Comparison of ENCODE assay signal across 8 cellular contexts in the genomic region with DNA sequence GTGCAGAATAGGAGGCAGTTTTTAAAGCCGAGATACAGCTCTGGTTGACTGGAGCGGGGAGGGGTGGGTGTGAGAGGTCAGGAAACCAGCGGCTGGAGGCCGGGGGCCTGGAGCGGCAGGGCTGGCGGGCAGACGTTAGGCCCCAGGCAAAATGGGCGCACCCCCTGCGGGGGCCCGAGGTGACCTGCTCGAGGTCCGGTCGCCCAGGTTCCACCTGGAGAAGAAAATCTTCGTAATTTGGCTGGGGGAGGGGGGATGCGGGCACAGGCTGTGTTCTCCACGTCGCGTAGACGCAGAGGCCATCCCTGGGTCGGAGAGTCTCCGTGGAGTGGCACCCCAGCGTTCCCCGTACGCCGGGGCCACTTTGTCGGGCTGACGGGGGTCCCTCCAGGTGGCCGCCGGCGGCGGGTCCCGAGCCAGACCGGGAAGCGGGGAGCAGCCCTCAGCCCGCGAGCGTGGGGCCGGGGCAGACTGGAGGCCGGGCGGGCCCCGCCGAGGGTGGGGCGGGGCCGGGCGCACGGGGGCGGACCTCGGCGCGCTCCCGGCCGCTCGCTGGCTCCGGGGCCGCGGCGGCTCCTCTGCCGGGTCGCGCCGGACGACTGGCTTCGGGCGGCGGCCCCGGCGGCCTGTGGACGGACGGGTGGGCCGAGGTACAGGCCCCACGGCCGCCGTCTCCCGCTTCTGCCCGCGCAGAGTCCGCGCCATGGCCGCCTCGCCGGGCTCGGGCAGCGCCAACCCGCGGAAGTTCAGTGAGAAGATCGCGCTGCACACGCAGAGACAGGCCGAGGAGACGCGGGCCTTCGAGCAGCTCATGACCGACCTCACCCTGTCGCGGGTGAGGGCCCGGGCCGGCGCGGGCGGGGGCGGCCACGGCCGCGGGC. TPM values are rescaled to one million over a fixed set of nuclear protein-coding genes. Genes with fewer than 3 reads are reported as not detected.
A peak's percentile ranks its signal among the peaks of the same experiment; 100 is the strongest.
DNase-seq lines count a peak whose midpoint lies in the region; ATAC-seq and TF ChIP-seq lines count a peak whose summit lies in the region.

Gene CRTC3 (plus strand): TSS at position 555 of the 881 bp plus-strand sequence. CDS start 149 bp downstream, at position 704.

- H3K4me3 ChIP-seq in effector memory CD4-positive, alpha-beta T cell (ENCODE audit: insufficient read depth, low read depth, low read length, poor library complexity, severe bottlenecking), result peak within 1 kb of the TSS; percentile 80

- H3K9me3 ChIP-seq in effector memory CD4-positive, alpha-beta T cell (ENCODE audit: control insufficient read depth, low read length), result no peaks in the 10 kb centered on the region

- POLR2A ChIA-PET in activated CD8-positive, alpha-beta T cell treated with anti-CD3 and anti-CD28 coated beads for 36 hours (lab: Charles Lee), result interaction anchor here (0.6 to 1.9 kb wide), 11 partner anchors 9 to 341 kb away, joined by 3 to 9 read pairs (median 5); partner anchors contain the start of gene IQGAP1

- no peak for TF ChIP-seq CTCF in activated CD8-positive, alpha-beta T cell treated with anti-CD3 and anti-CD28 coated beads for 36 hours (IDR thresholded peaks at IDR 0.05)

- peak; percentile 68 for ATAC-seq in HG02840 (IDR thresholded peaks at IDR 0.05; ENCODE audit: low FRiP score, unreplicated experiment)
- ATAC-seq in activated CD8-positive, alpha-beta T cell treated with anti-CD3 and anti-CD28 coated beads for 36 hours, result peak; percentile 85
- peak; percentile 80 for ATAC-seq in memory B cell (ENCODE audit: low read depth)

- peak within 1 kb of the TSS; percentile 73 for H3K27ac ChIP-seq in effector memory CD4-positive, alpha-beta T cell (ENCODE audit: insufficient read depth, low read length, poor library complexity, severe bottlenecking)

- peak within 1 kb of the TSS; percentile 99 for H3K4me3 Mint-ChIP-seq in activated CD8-positive, alpha-beta T cell treated with anti-CD3 and anti-CD28 coated beads for 36 hours
- H3K4me3 Mint-ChIP-seq in memory B cell, result peak within 1 kb of the TSS; percentile 90

- DNase-seq in NCI-H82 (lab: John Stamatoyannopoulos, UW) (peak; percentile 59), NCI-H82 treated with DMSO at 0.1 percent for 48 hours (lab: John Stamatoyannopoulos, UW; ENCODE audit: unreplicated experiment) (no peak), NCI-H2171 (lab: John Stamatoyannopoulos, UW) (peak; percentile 37), memory B cell (ENCODE audit: low spot score in 2 of 2) (peak; percentile 41 to 72)
- peak; percentile 58 for DNase-seq in activated CD8-positive, alpha-beta T cell treated with anti-CD3 and anti-CD28 coated beads for 36 hours
- peak; percentile 8 to 40 (median 38) for DNase-seq in effector memory CD4-positive, alpha-beta T cell
- DNase-seq in stimulated activated CD8-positive, alpha-beta memory T cell treated with anti-CD3 and anti-CD28 coated beads, Interleukin-2, amount 100 ng/mL, for 1 hour (ENCODE audit: low read depth in 2 of 2), result peak; percentile 16 to 19

- CTCF ChIA-PET in activated CD8-positive, alpha-beta T cell treated with anti-CD3 and anti-CD28 coated beads for 36 hours (lab: Charles Lee), result interaction anchor here (1.0 to 2.5 kb wide), 5 partner anchors 9 to 78 kb away, joined by 3 to 11 read pairs (median 5); no protein-coding TSS in a partner anchor

- peaks cover 4% of the 10 kb centered on the region for H3K4me1 ChIP-seq in effector memory CD4-positive, alpha-beta T cell (ENCODE audit: control insufficient read depth, insufficient read depth, low read length, poor library complexity, severe bottlenecking)

- no peaks in the 10 kb centered on the region for H3K27me3 ChIP-seq in effector memory CD4-positive, alpha-beta T cell (replicated peaks; ENCODE audit: control insufficient read depth, insufficient read depth, low read length, poor library complexity, severe bottlenecking)

- H3K36me3 Mint-ChIP-seq in activated CD8-positive, alpha-beta T cell treated with anti-CD3 and anti-CD28 coated beads for 36 hours (ENCODE audit: low read depth), result peaks cover 14% of the 10 kb centered on the region
- H3K36me3 Mint-ChIP-seq in memory B cell, result peaks cover 4% of the 10 kb centered on the region

- H3K27me3 Mint-ChIP-seq in activated CD8-positive, alpha-beta T cell treated with anti-CD3 and anti-CD28 coated beads for 36 hours, result no peaks in the 10 kb centered on the region
- no peaks in the 10 kb centered on the region for H3K27me3 Mint-ChIP-seq in memory B cell

- peak within 1 kb of the TSS; percentile 94 for H3K27ac Mint-ChIP-seq in activated CD8-positive, alpha-beta T cell treated with anti-CD3 and anti-CD28 coated beads for 36 hours
- H3K27ac Mint-ChIP-seq in memory B cell, result peak within 1 kb of the TSS; percentile 78

- H3K4me1 Mint-ChIP-seq in activated CD8-positive, alpha-beta T cell treated with anti-CD3 and anti-CD28 coated beads for 36 hours (ENCODE audit: low read depth), result peaks cover 42% of the 10 kb centered on the region
- peaks cover 24% of the 10 kb centered on the region for H3K4me1 Mint-ChIP-seq in memory B cell

- no peaks in the 10 kb centered on the region for H3K36me3 ChIP-seq in effector memory CD4-positive, alpha-beta T cell (ENCODE audit: control insufficient read depth, insufficient read depth, low read length)

- intact Hi-C loops in activated CD8-positive, alpha-beta T cell treated with anti-CD3 and anti-CD28 coated beads for 36 hours (cut with micrococcal nuclease), result loop anchor here (1.0 to 5.0 kb wide), 2 partner anchors 9 to 38 kb away; no protein-coding TSS in a partner anchor

- no peaks in the 10 kb centered on the region for H3K9me3 Mint-ChIP-seq in activated CD8-positive, alpha-beta T cell treated with anti-CD3 and anti-CD28 coated beads for 36 hours
- no peaks in the 10 kb centered on the region for H3K9me3 Mint-ChIP-seq in memory B cell

RNA-seq across cellular contexts. Expression of gene CRTC3, which starts in this region (rescaled TPM):
- total RNA-seq in activated CD8-positive, alpha-beta T cell treated with anti-CD3 and anti-CD28 coated beads for 36 hours, result 10 to 100 TPM; 27.1 to 28.7 TPM
